In the genomic region with DNA sequence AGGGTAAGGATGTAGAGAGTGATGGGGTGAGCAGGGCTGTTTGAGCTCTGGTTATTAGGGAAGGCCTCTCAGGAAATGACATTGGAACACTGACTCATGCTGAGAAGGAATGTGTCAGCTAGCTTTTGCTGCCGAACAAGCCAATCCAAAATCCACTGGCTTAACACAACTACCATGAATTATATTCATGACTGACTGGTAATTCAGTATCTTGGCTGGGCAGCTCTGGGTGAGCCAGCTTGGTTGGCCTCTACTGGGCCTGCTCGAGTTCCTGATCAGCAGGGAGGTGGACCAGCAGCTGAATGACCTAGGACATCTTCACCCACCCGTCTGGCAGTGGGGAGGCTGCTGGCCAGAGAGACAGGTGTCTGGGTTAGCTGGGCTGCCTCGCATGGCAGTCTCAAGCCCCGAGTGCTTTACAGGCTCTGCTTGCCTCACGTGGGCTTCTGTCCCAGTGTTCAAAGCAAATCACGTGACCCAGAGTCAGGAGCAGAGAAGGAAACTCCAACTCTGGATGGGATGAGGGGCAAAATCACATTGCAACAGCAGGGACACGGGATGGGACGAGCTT, we compare ENCODE assay signal across 12 cellular contexts.
DNase-seq lines count a peak whose midpoint lies in the region; ATAC-seq lines count a peak whose summit lies in the region.
"Had no signal": no experiment of that assay in that cellular context is flagged by ENCODE, and none has a peak within 500 bp of the region (broad histone marks: within the 10 kb centered on the region; RNA-seq: fewer than 3 reads in every experiment).

No MANE protein-coding gene starts in this region.

- H4K91ac ChIP-seq in mesenchymal stem cell (ENCODE audit: low read length): no peak overlapping the region

- peak overlapping the region; percentile 2 for H2AK5ac ChIP-seq in mesenchymal stem cell (ENCODE audit: low read length, severe bottlenecking)

- H3K9ac ChIP-seq in mesenchymal stem cell (ENCODE audit: low read length): peak overlapping the region; percentile 28
- H3K9ac ChIP-seq: KMS-11 had no signal

- peak overlapping the region in 1 of 2 experiments; percentile 0 for H3K4ac ChIP-seq in mesenchymal stem cell (ENCODE audit: low read depth in 1 of 2, low read length in 2 of 2)

- H3K14ac ChIP-seq in mesenchymal stem cell (ENCODE audit: low read length in 2 of 2): peak overlapping the region in 1 of 2 experiments; percentile 13

- H2BK12ac ChIP-seq in mesenchymal stem cell (ENCODE audit: low read length in 2 of 2): peak overlapping the region in 1 of 2 experiments; percentile 15

- intact Hi-C loops in dendritic cell treated with granulocyte-macrophage colony-stimulating factor and Interleukin-4, amounts not matched to agents 40 ng/mL and 50 ng/mL, for 4 days (cut with micrococcal nuclease): no loop called here

- H2BK5ac ChIP-seq in mesenchymal stem cell (ENCODE audit: low read depth, low read length, poor library complexity, severe bottlenecking): no peak overlapping the region

- peaks cover 8% of the 10 kb centered on the region for H3K9me3 Mint-ChIP-seq in dendritic cell treated with granulocyte-macrophage colony-stimulating factor and Interleukin-4, amounts not matched to agents 40 ng/mL and 50 ng/mL, for 4 days
- no peaks in the 10 kb centered on the region for H3K9me3 Mint-ChIP-seq in activated naive CD4-positive, alpha-beta T cell treated with anti-CD3 and anti-CD28 coated beads, Interleukin-2, amount 10 ng/mL, durations not matched to agents 7 days and 5 days
- H3K9me3 Mint-ChIP-seq: activated T-helper 2 cell treated with anti-CD3 and anti-CD28 coated beads, Interferon-gamma antibody, Interleukin-2, Interleukin-4, amounts not matched to agents 10 μg/mL and 5 μg/mL and 100 μg/mL, durations not matched to agents 14 hours and 24 hours and 36 hours had no signal

- no peak overlapping the region for H2AFZ ChIP-seq in mesenchymal stem cell (ENCODE audit: low read depth, low read length)

- 74% methylated on average over 8 of the region's 9 CpGs for WGBS in mesenchymal stem cell

- peaks cover 8% of the 10 kb centered on the region for H3K9me3 ChIP-seq in mesenchymal stem cell (ENCODE audit: control insufficient read depth, low read length)

- H3K27me3 Mint-ChIP-seq in dendritic cell treated with granulocyte-macrophage colony-stimulating factor and Interleukin-4, amounts not matched to agents 40 ng/mL and 50 ng/mL, for 4 days: no peaks in the 10 kb centered on the region
- H3K27me3 Mint-ChIP-seq in activated naive CD4-positive, alpha-beta T cell treated with anti-CD3 and anti-CD28 coated beads, Interleukin-2, amount 10 ng/mL, durations not matched to agents 7 days and 5 days: no peaks in the 10 kb centered on the region
- H3K27me3 Mint-ChIP-seq: B cell had no signal

- peak; percentile 79 for DNase-seq in AG08396 (ENCODE audit: low spot score)
- DNase-seq in LHCN-M2 (ENCODE audit: low read depth): peak; percentile 37
- peak; percentile 51 for DNase-seq in mesenchymal stem cell
- DNase-seq in activated naive CD4-positive, alpha-beta T cell treated with anti-CD3 and anti-CD28 coated beads, Interleukin-2, amount 10 ng/mL, durations not matched to agents 7 days and 5 days: no peak
- DNase-seq in stimulated activated naive CD8-positive, alpha-beta T cell treated with anti-CD3 and anti-CD28 coated beads, Interleukin-15, Interleukin-2, amounts not matched to agents 100 U/mL and 50 U/mL, for 24 hours: no peak
- DNase-seq: nephron progenitor cell had no signal

- no peaks in the 10 kb centered on the region for H3K79me1 ChIP-seq in mesenchymal stem cell (replicated peaks; ENCODE audit: low read length, poor library complexity, severe bottlenecking)

- H2BK120ac ChIP-seq in mesenchymal stem cell (ENCODE audit: low read depth, low read length): no peak overlapping the region

- H3K4me2 ChIP-seq in mesenchymal stem cell (ENCODE audit: low read length, poor library complexity, severe bottlenecking): no peak overlapping the region
- H3K4me2 ChIP-seq: KMS-11 had no signal

- H3K4me3 ChIP-seq in mesenchymal stem cell (ENCODE audit: insufficient read depth in 1 of 2, low read depth in 1 of 2, low read length in 2 of 2): no peak overlapping the region

- CTCF ChIA-PET in activated naive CD4-positive, alpha-beta T cell treated with anti-CD3 and anti-CD28 coated beads, Interleukin-2, amount 10 ng/mL, durations not matched to agents 7 days and 5 days (lab: Charles Lee): no interaction called here

- no peaks in the 10 kb centered on the region for H3K27me3 ChIP-seq in mesenchymal stem cell (ENCODE audit: control insufficient read depth in 1 of 2, insufficient read depth in 1 of 2, low read length in 2 of 2)

- no peak overlapping the region for H2BK15ac ChIP-seq in mesenchymal stem cell (ENCODE audit: low read depth, poor library complexity, severe bottlenecking)

- H3K4me1 ChIP-seq in mesenchymal stem cell (ENCODE audit: control insufficient read depth, insufficient read depth, low read depth, low read length): peaks cover 36% of the 10 kb centered on the region

- H3K4me3 Mint-ChIP-seq in dendritic cell treated with granulocyte-macrophage colony-stimulating factor and Interleukin-4, amounts not matched to agents 40 ng/mL and 50 ng/mL, for 4 days: no peak overlapping the region
- H3K4me3 Mint-ChIP-seq in activated naive CD4-positive, alpha-beta T cell treated with anti-CD3 and anti-CD28 coated beads, Interleukin-2, amount 10 ng/mL, durations not matched to agents 7 days and 5 days: no peak overlapping the region
- H3K4me3 Mint-ChIP-seq: B cell, nephron progenitor cell had no signal

- H3K36me3 ChIP-seq in mesenchymal stem cell (ENCODE audit: control insufficient read depth in 1 of 2, insufficient read depth in 2 of 2, low read depth in 1 of 2, low read length in 2 of 2): peaks cover 19 to 39% of the 10 kb centered on the region in 2 experiments

- H3K4me1 Mint-ChIP-seq in dendritic cell treated with granulocyte-macrophage colony-stimulating factor and Interleukin-4, amounts not matched to agents 40 ng/mL and 50 ng/mL, for 4 days (ENCODE audit: low read depth): peaks cover 49% of the 10 kb centered on the region
- H3K4me1 Mint-ChIP-seq in activated naive CD4-positive, alpha-beta T cell treated with anti-CD3 and anti-CD28 coated beads, Interleukin-2, amount 10 ng/mL, durations not matched to agents 7 days and 5 days: no peaks in the 10 kb centered on the region

- H3K36me3 Mint-ChIP-seq in dendritic cell treated with granulocyte-macrophage colony-stimulating factor and Interleukin-4, amounts not matched to agents 40 ng/mL and 50 ng/mL, for 4 days (ENCODE audit: low read depth): peaks cover 67% of the 10 kb centered on the region
- peaks cover 3% of the 10 kb centered on the region for H3K36me3 Mint-ChIP-seq in activated naive CD4-positive, alpha-beta T cell treated with anti-CD3 and anti-CD28 coated beads, Interleukin-2, amount 10 ng/mL, durations not matched to agents 7 days and 5 days

- peak overlapping the region; percentile 72 for H3K27ac Mint-ChIP-seq in dendritic cell treated with granulocyte-macrophage colony-stimulating factor and Interleukin-4, amounts not matched to agents 40 ng/mL and 50 ng/mL, for 4 days
- no peak overlapping the region for H3K27ac Mint-ChIP-seq in activated naive CD4-positive, alpha-beta T cell treated with anti-CD3 and anti-CD28 coated beads, Interleukin-2, amount 10 ng/mL, durations not matched to agents 7 days and 5 days
- H3K27ac Mint-ChIP-seq: activated T-helper 2 cell treated with anti-CD3 and anti-CD28 coated beads, Interferon-gamma antibody, Interleukin-2, Interleukin-4, amounts not matched to agents 10 μg/mL and 5 μg/mL and 100 μg/mL, durations not matched to agents 14 hours and 24 hours and 36 hours; B cell had no signal

- ATAC-seq in GM21515 (IDR thresholded peaks at IDR 0.05; ENCODE audit: unreplicated experiment) (no peak), HG02852 (IDR thresholded peaks at IDR 0.05; ENCODE audit: unreplicated experiment) (no peak)
- no peak for ATAC-seq in stimulated activated naive CD8-positive, alpha-beta T cell treated with anti-CD3 and anti-CD28 coated beads, Interleukin-15, Interleukin-2, amounts not matched to agents 100 U/mL and 50 U/mL, for 24 hours

- H3K23ac ChIP-seq in mesenchymal stem cell (ENCODE audit: low read length in 2 of 2): no peak overlapping the region

- no peak overlapping the region for H3K18ac ChIP-seq in mesenchymal stem cell (ENCODE audit: low read depth in 1 of 2, low read length in 2 of 2)

- H4K8ac ChIP-seq in mesenchymal stem cell (ENCODE audit: low read length): peak overlapping the region; percentile 66

- peak overlapping the region; percentile 33 for H3K27ac ChIP-seq in mesenchymal stem cell (ENCODE audit: low read length, poor library complexity, severe bottlenecking)
- H3K27ac ChIP-seq: KMS-11 had no signal

Comparison
In these comparisons a context has a peak if more than half of its experiments do, and no peak if none do; other contexts are left out.
1. DNase-seq: peak in AG08396 (single experiment), LHCN-M2 (single experiment) and mesenchymal stem cell (single experiment); none in activated naive CD4-positive, alpha-beta T cell treated with anti-CD3 and anti-CD28 coated beads, Interleukin-2, amount 10 ng/mL, durations not matched to agents 7 days and 5 days (single experiment) and stimulated activated naive CD8-positive, alpha-beta T cell treated with anti-CD3 and anti-CD28 coated beads, Interleukin-15, Interleukin-2, amounts not matched to agents 100 U/mL and 50 U/mL, for 24 hours (single experiment).